ENCODE assay signal across 1 cellular context in the genomic region with DNA sequence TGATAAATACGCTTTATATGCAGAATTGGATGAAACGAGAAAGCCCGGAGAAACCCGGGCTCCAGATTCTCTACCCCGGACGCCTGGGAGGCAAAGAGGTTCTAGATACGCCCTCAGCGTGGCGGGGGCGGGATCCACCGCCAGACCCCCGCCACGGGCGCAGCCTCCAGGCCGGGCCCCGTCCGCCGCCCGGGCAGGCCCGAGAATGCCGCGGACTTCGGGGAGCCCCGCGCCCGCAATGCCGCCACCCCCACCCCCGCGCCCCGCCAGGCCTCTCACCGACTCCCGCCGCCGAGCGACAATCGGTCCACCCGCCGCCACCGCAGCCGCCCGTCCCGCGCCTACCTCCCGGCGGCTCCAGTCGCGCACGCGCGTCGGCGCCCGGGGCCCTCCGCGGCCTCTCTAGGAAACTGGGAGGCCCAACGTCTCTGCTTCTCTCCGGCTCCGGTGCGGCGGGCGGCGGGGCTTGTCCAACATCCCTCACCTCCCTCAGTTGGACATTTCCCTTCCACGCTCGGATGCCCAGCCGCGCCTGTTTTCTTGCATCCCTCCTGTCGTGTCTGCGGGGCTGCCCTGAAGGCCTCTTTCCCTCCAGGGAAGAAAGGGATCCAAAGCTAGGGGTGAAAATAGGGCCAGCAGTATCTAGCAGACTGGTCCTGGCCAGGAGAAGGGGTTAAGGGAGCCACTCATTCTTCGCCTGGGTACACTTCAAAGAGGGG.
TF ChIP-seq lines count a peak whose summit lies in the region.

Gene ZNF445 (minus strand): TSS at position 359 of the 719 bp plus-strand sequence. CDS start 22,121 bp downstream, outside the sequence.

TF ChIP-seq in GM12878, 131 proteins besides CTCF, POLR2A, EP300 and RAD21 (continued from another document and continues in another):
- TF ChIP-seq ETV6 (conservative IDR thresholded peaks at IDR 0.05 in 1 of 2, IDR thresholded peaks at IDR 0.05 in 1 of 2; ENCODE audit: borderline replicate concordance in 1 of 2, low read depth in 1 of 2) (no peak), ZBED1 (IDR thresholded peaks at IDR 0.05; ENCODE audit: borderline replicate concordance) (no peak), ZNF384 (IDR thresholded peaks at IDR 0.05; ENCODE audit: borderline replicate concordance, low read depth, low read length) (no peak), CBX3 (IDR thresholded peaks at IDR 0.05; ENCODE audit: borderline replicate concordance, low read depth) (no peak), SMAD1 (IDR thresholded peaks at IDR 0.05; ENCODE audit: low read depth, partially characterized antibody) (no peak), HDGF (IDR thresholded peaks at IDR 0.05) (no peak), EGR1 (IDR thresholded peaks at IDR 0.05; ENCODE audit: borderline replicate concordance in 1 of 2, low read depth in 2 of 2, low read length in 2 of 2) (peak in 1 of 2 experiments; percentile 90; a peak in 2 of 3 replicates), BACH1 (IDR thresholded peaks at IDR 0.05; ENCODE audit: borderline replicate concordance) (peak; percentile 66), ZZZ3 (IDR thresholded peaks at IDR 0.05; ENCODE audit: control insufficient read depth, insufficient read length, low read depth) (no peak), REST (IDR thresholded peaks at IDR 0.05; ENCODE audit: low read depth, low read length) (0 out of 2 replicates have a peak, but pooled peaks have one; percentile 18), RUNX3 (IDR thresholded peaks at IDR 0.05; ENCODE audit: low read length) (no peak; the same call in 1 of the 2 replicates), EZH2 (IDR thresholded peaks at IDR 0.05; ENCODE audit: borderline replicate concordance, control insufficient read depth, low read depth, low read length) (no peak), ZBTB40 (IDR thresholded peaks at IDR 0.05; ENCODE audit: borderline replicate concordance) (no peak), YBX1 (IDR thresholded peaks at IDR 0.05) (no peak), NRF1 (conservative IDR thresholded peaks at IDR 0.05; ENCODE audit: low read depth, low read length) (peak; percentile 62), ESRRA (IDR thresholded peaks at IDR 0.05; ENCODE audit: low read length) (no peak), JUND (IDR thresholded peaks at IDR 0.05; ENCODE audit: low read depth, low read length) (no peak), BCL11A (IDR thresholded peaks at IDR 0.05; ENCODE audit: low read depth, low read length) (no peak), RELA (IDR thresholded peaks at IDR 0.05; ENCODE audit: borderline replicate concordance, partially characterized antibody) (no peak), PML (IDR thresholded peaks at IDR 0.05; ENCODE audit: low read length) (no peak), CHD1 (IDR thresholded peaks at IDR 0.05; ENCODE audit: low read depth, low read length) (no peak), RCOR1 (conservative IDR thresholded peaks at IDR 0.05; ENCODE audit: low read depth, low read length) (no peak), USF1 (IDR thresholded peaks at IDR 0.05; ENCODE audit: borderline replicate concordance, extremely low read length, insufficient read depth, low read depth, low read length) (no peak), CREM (IDR thresholded peaks at IDR 0.05; ENCODE audit: low read depth) (peak; percentile 9; the same call in 1 of the 2 replicates), KDM1A (IDR thresholded peaks at IDR 0.05; ENCODE audit: borderline replicate concordance) (no peak), PKNOX1 (IDR thresholded peaks at IDR 0.05) (no peak), STAT3 (IDR thresholded peaks at IDR 0.05; ENCODE audit: low read depth, low read length) (no peak), MTA3 (IDR thresholded peaks at IDR 0.05; ENCODE audit: borderline replicate concordance, low read length) (no peak), NR2C1 (IDR thresholded peaks at IDR 0.05) (no peak)
- TF ChIP-seq, protein P1, sequence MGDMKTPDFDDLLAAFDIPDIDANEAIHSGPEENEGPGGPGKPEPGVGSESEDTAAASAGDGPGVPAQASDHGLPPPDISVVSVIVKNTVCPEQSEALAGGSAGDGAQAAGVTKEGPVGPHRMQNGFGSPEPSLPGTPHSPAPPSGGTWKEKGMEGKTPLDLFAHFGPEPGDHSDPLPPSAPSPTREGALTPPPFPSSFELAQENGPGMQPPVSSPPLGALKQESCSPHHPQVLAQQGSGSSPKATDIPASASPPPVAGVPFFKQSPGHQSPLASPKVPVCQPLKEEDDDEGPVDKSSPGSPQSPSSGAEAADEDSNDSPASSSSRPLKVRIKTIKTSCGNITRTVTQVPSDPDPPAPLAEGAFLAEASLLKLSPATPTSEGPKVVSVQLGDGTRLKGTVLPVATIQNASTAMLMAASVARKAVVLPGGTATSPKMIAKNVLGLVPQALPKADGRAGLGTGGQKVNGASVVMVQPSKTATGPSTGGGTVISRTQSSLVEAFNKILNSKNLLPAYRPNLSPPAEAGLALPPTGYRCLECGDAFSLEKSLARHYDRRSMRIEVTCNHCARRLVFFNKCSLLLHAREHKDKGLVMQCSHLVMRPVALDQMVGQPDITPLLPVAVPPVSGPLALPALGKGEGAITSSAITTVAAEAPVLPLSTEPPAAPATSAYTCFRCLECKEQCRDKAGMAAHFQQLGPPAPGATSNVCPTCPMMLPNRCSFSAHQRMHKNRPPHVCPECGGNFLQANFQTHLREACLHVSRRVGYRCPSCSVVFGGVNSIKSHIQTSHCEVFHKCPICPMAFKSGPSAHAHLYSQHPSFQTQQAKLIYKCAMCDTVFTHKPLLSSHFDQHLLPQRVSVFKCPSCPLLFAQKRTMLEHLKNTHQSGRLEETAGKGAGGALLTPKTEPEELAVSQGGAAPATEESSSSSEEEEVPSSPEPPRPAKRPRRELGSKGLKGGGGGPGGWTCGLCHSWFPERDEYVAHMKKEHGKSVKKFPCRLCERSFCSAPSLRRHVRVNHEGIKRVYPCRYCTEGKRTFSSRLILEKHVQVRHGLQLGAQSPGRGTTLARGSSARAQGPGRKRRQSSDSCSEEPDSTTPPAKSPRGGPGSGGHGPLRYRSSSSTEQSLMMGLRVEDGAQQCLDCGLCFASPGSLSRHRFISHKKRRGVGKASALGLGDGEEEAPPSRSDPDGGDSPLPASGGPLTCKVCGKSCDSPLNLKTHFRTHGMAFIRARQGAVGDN (IDR thresholded peaks at IDR 0.05): 0 out of 2 replicates have a peak, but pooled peaks have one; percentile 38
- TF ChIP-seq, protein P2, sequence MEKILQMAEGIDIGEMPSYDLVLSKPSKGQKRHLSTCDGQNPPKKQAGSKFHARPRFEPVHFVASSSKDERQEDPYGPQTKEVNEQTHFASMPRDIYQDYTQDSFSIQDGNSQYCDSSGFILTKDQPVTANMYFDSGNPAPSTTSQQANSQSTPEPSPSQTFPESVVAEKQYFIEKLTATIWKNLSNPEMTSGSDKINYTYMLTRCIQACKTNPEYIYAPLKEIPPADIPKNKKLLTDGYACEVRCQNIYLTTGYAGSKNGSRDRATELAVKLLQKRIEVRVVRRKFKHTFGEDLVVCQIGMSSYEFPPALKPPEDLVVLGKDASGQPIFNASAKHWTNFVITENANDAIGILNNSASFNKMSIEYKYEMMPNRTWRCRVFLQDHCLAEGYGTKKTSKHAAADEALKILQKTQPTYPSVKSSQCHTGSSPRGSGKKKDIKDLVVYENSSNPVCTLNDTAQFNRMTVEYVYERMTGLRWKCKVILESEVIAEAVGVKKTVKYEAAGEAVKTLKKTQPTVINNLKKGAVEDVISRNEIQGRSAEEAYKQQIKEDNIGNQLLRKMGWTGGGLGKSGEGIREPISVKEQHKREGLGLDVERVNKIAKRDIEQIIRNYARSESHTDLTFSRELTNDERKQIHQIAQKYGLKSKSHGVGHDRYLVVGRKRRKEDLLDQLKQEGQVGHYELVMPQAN (conservative IDR thresholded peaks at IDR 0.05): no peak
- TF ChIP-seq, protein P3, sequence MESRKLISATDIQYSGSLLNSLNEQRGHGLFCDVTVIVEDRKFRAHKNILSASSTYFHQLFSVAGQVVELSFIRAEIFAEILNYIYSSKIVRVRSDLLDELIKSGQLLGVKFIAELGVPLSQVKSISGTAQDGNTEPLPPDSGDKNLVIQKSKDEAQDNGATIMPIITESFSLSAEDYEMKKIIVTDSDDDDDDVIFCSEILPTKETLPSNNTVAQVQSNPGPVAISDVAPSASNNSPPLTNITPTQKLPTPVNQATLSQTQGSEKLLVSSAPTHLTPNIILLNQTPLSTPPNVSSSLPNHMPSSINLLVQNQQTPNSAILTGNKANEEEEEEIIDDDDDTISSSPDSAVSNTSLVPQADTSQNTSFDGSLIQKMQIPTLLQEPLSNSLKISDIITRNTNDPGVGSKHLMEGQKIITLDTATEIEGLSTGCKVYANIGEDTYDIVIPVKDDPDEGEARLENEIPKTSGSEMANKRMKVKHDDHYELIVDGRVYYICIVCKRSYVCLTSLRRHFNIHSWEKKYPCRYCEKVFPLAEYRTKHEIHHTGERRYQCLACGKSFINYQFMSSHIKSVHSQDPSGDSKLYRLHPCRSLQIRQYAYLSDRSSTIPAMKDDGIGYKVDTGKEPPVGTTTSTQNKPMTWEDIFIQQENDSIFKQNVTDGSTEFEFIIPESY (IDR thresholded peaks at IDR 0.05): no peak
- TF ChIP-seq, protein P4, sequence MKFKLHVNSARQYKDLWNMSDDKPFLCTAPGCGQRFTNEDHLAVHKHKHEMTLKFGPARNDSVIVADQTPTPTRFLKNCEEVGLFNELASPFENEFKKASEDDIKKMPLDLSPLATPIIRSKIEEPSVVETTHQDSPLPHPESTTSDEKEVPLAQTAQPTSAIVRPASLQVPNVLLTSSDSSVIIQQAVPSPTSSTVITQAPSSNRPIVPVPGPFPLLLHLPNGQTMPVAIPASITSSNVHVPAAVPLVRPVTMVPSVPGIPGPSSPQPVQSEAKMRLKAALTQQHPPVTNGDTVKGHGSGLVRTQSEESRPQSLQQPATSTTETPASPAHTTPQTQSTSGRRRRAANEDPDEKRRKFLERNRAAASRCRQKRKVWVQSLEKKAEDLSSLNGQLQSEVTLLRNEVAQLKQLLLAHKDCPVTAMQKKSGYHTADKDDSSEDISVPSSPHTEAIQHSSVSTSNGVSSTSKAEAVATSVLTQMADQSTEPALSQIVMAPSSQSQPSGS (IDR thresholded peaks at IDR 0.05; ENCODE audit: low read length): no peak
